In the genomic region with DNA sequence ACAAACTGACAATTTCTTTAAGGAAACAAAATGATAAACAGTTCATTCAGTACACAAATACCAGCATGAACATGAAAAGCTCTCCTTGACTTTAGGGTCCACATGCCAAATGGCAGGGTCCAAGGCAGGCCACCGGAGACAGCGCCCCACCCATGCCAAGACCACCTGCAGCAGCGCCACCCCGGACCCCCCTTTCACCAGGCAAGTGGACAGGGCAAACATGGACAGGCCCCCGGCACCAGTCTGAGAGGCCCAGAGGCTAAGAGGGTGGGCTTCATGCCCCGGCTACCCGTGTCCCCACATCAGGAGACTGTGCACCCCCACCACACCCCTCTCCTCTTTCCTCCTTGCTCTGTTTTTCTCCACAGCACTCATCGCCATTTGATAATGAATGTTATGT, we compare ENCODE assay signal across 16 cellular contexts. TPM values are rescaled to one million over a fixed set of nuclear protein-coding genes. Genes with fewer than 3 reads are reported as not detected.
DNase-seq lines count a peak whose midpoint lies in the region; ATAC-seq lines count a peak whose summit lies in the region.
"Had no signal": no experiment of that assay in that cellular context is flagged by ENCODE, and none has a peak within 500 bp of the region (broad histone marks: within the 10 kb centered on the region; RNA-seq: fewer than 3 reads in every experiment).

No MANE protein-coding gene starts in this region.

- no peaks in the 10 kb centered on the region for H3K79me1 ChIP-seq in neuronal stem cell (ENCODE audit: low read depth, low read length)

- no peak overlapping the region for H2BK12ac ChIP-seq in neuronal stem cell (ENCODE audit: low read length)

- H3K4me2 ChIP-seq in neuronal stem cell (ENCODE audit: insufficient read depth, low read length, poor library complexity, severe bottlenecking): no peak overlapping the region

- no peak overlapping the region for H2BK15ac ChIP-seq in neuronal stem cell (ENCODE audit: low read length)

- H2AFZ ChIP-seq in neuronal stem cell (ENCODE audit: low read length): no peak overlapping the region

- H3K23ac ChIP-seq in neuronal stem cell (ENCODE audit: low read depth, low read length, poor library complexity): no peak overlapping the region

- ATAC-seq in GM18858 (IDR thresholded peaks at IDR 0.05; ENCODE audit: unreplicated experiment): no peak
- ATAC-seq: HepG2 had no signal

- peak; percentile 25 for DNase-seq in activated effector memory CD4-positive, alpha-beta T cell treated with anti-CD3 and anti-CD28 coated beads, Interleukin-2, amount 50 U/mL, for 16 hours
- DNase-seq in activated effector memory CD4-positive, alpha-beta T cell treated with Interleukin-2 at 50 U/mL for 16 hours: no peak
- DNase-seq in neuronal stem cell (ENCODE audit: low spot score) (no peak), G401 (ENCODE audit: low spot score) (no peak)
- DNase-seq in activated CD4-positive, alpha-beta T cell treated with anti-CD3 and anti-CD28 coated beads, Interleukin-2, amount 50 U/mL, for 4 hours: no peak
- DNase-seq: 8988T; ACHN; CD4-positive, alpha-beta memory T cell; DMS79; GOT3; HCEC 1CT; HFFc6 had no signal

- H4K8ac ChIP-seq in neuronal stem cell (ENCODE audit: low read depth, low read length): no peak overlapping the region

- no peak overlapping the region for H4K91ac ChIP-seq in neuronal stem cell (ENCODE audit: low read depth, low read length, poor library complexity)

- no peak overlapping the region for H3K14ac ChIP-seq in neuronal stem cell (ENCODE audit: low read length)

- H3K36me3 ChIP-seq in iPS-20b (ENCODE audit: insufficient read depth, low read depth, low read length) (no peaks in the 10 kb centered on the region), neuronal stem cell (replicated peaks in 1 of 2; ENCODE audit: control insufficient read depth in 2 of 2, insufficient read depth in 2 of 2, low read length in 2 of 2) (no peaks in the 10 kb centered on the region)
- H3K36me3 ChIP-seq: BLaER1 treated with 17β-estradiol and CSF1 and Interleukin-3, amounts not matched to agents 10 nM and 100 nM had no signal

- peaks cover 31% of the 10 kb centered on the region for H3K4me1 ChIP-seq in iPS-20b (ENCODE audit: insufficient read depth, low read length)
- peaks cover 7 to 14% of the 10 kb centered on the region in 2 donors for H3K4me1 ChIP-seq in neuronal stem cell (ENCODE audit: control insufficient read depth in 2 of 2, insufficient read depth in 1 of 2, low read depth in 1 of 2, low read length in 2 of 2)

- H2BK120ac ChIP-seq in neuronal stem cell (ENCODE audit: low read depth, low read length): no peak overlapping the region

- H3K27ac ChIP-seq in iPS-20b (ENCODE audit: low read length) (peak overlapping the region; percentile 24), neuronal stem cell (replicated peaks; ENCODE audit: low read length) (no peak overlapping the region)

- H3K4ac ChIP-seq in neuronal stem cell (ENCODE audit: low read length): no peak overlapping the region

- no peak overlapping the region for H2BK5ac ChIP-seq in neuronal stem cell (ENCODE audit: low read length)

- H3K27me3 ChIP-seq in iPS-20b (ENCODE audit: insufficient read depth, low read length) (peaks cover 19% of the 10 kb centered on the region; the same call in 1 of the 2 replicates), neuronal stem cell (ENCODE audit: control insufficient read depth in 3 of 3, insufficient read depth in 3 of 3, low read depth in 1 of 3, low read length in 3 of 3) (no peaks in the 10 kb centered on the region)
- H3K27me3 ChIP-seq: BLaER1 treated with 17β-estradiol and CSF1 and Interleukin-3, amounts not matched to agents 10 nM and 100 nM had no signal

- H2AK5ac ChIP-seq in neuronal stem cell (ENCODE audit: low read depth, low read length): peak overlapping the region; percentile 8

- H3K9me3 ChIP-seq in iPS-20b (ENCODE audit: insufficient read depth, low read depth, low read length): no peaks in the 10 kb centered on the region
- H3K9me3 ChIP-seq in neuronal stem cell (replicated peaks in 1 of 2; ENCODE audit: control insufficient read depth in 2 of 2, insufficient read depth in 1 of 2, low read depth in 1 of 2, low read length in 2 of 2): no peaks in the 10 kb centered on the region
- H3K9me3 ChIP-seq: BLaER1 treated with 17β-estradiol and CSF1 and Interleukin-3, amounts not matched to agents 10 nM and 100 nM had no signal

- in situ Hi-C loops in G401 (cut with HindIII; ENCODE audit: low sequenced_read_pairs): no loop called here

- peak overlapping the region; percentile 42; the same call in 1 of the 2 replicates for H3K9ac ChIP-seq in iPS-20b (ENCODE audit: low read depth, low read length)
- H3K9ac ChIP-seq in neuronal stem cell (ENCODE audit: low read depth, low read length, poor library complexity): peak overlapping the region; percentile 60

- WGBS in neuronal stem cell (ENCODE audit: extremely low coverage in 2 of 2, insufficient read length in 2 of 2, insufficient replicate concordance in 1 of 2), 2 donors: no CpG with 5 or more reads among the region's 8 CpGs

- no peak overlapping the region for H3K4me3 ChIP-seq in iPS-20b (ENCODE audit: low read length)
- no peak overlapping the region for H3K4me3 ChIP-seq in neuronal stem cell (ENCODE audit: low read length in 2 of 2)
- H3K4me3 ChIP-seq: BLaER1 treated with 17β-estradiol and CSF1 and Interleukin-3, amounts not matched to agents 10 nM and 100 nM had no signal

- peak overlapping the region; percentile 71 for H3K18ac ChIP-seq in neuronal stem cell (ENCODE audit: low read length)

RNA-seq across cellular contexts. Expression of a gene that starts 14.7 kb away (rescaled TPM):
- not detected for polyA plus RNA-seq in neuronal stem cell (2013, experiment 1 of 2)
- 0.03 TPM for polyA plus RNA-seq in neuronal stem cell (2013, experiment 2 of 2)
- total RNA-seq in G401 (2014; rRNA removed; shearing (Covaris generic)): not detected in 2 replicates
- total RNA-seq: CD4-positive, alpha-beta memory T cell; HFFc6 had no signal
- polyA plus RNA-seq: CD4-positive, alpha-beta memory T cell had no signal

RNA-seq across cellular contexts. Expression of a gene that starts 49.3 kb away (rescaled TPM):
- not detected for polyA plus RNA-seq in neuronal stem cell (2013, experiment 1 of 2)
- polyA plus RNA-seq in neuronal stem cell (2013, experiment 2 of 2): not detected
- not detected in 2 replicates for total RNA-seq in G401 (2014; rRNA removed; shearing (Covaris generic))
- total RNA-seq: HepG2, HFFc6 had no signal
- polyA plus RNA-seq: CD4-positive, alpha-beta memory T cell had no signal

RNA-seq across cellular contexts. Expression of a gene that starts 49.9 kb away (rescaled TPM):
- polyA plus RNA-seq in neuronal stem cell (2013, experiment 1 of 2): 9.1 TPM
- 9.6 TPM for polyA plus RNA-seq in neuronal stem cell (2013, experiment 2 of 2)
- 3.3 and 7.1 TPM in 2 replicates for total RNA-seq in G401 (2014; rRNA removed; shearing (Covaris generic))
- total RNA-seq: CD4-positive, alpha-beta memory T cell had no signal
- polyA plus RNA-seq: CD4-positive, alpha-beta memory T cell had no signal
